1 cellular context compared by ENCODE assay signal in genomic region chrX:128807367-128807766, GRCh38.
TF ChIP-seq lines count a peak whose summit lies in the region.

No MANE protein-coding gene starts in this region.

TF ChIP-seq in GM23338, 12 proteins besides CTCF, POLR2A, EP300 and RAD21:
- no peak for TF ChIP-seq POLR2AphosphoS5 (IDR thresholded peaks at IDR 0.05; ENCODE audit: low read depth)
- TF ChIP-seq, protein P1, sequence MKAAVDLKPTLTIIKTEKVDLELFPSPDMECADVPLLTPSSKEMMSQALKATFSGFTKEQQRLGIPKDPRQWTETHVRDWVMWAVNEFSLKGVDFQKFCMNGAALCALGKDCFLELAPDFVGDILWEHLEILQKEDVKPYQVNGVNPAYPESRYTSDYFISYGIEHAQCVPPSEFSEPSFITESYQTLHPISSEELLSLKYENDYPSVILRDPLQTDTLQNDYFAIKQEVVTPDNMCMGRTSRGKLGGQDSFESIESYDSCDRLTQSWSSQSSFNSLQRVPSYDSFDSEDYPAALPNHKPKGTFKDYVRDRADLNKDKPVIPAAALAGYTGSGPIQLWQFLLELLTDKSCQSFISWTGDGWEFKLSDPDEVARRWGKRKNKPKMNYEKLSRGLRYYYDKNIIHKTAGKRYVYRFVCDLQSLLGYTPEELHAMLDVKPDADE (IDR thresholded peaks at IDR 0.05) = no peak
- TF ChIP-seq STAT1 (IDR thresholded peaks at IDR 0.05; ENCODE audit: unreplicated experiment) = no peak
- TF ChIP-seq ZNF114 (CRISPR knock-in tag; IDR thresholded peaks at IDR 0.05) = no peak
- TF ChIP-seq NANOG (IDR thresholded peaks at IDR 0.05; ENCODE audit: borderline replicate concordance) = no peak
- no peak for TF ChIP-seq EZH2 (IDR thresholded peaks at IDR 0.05; ENCODE audit: low read depth, unreplicated experiment)
- no peak for TF ChIP-seq EZH2phosphoT487 (IDR thresholded peaks at IDR 0.05; ENCODE audit: unreplicated experiment)
- TF ChIP-seq, protein P2, sequence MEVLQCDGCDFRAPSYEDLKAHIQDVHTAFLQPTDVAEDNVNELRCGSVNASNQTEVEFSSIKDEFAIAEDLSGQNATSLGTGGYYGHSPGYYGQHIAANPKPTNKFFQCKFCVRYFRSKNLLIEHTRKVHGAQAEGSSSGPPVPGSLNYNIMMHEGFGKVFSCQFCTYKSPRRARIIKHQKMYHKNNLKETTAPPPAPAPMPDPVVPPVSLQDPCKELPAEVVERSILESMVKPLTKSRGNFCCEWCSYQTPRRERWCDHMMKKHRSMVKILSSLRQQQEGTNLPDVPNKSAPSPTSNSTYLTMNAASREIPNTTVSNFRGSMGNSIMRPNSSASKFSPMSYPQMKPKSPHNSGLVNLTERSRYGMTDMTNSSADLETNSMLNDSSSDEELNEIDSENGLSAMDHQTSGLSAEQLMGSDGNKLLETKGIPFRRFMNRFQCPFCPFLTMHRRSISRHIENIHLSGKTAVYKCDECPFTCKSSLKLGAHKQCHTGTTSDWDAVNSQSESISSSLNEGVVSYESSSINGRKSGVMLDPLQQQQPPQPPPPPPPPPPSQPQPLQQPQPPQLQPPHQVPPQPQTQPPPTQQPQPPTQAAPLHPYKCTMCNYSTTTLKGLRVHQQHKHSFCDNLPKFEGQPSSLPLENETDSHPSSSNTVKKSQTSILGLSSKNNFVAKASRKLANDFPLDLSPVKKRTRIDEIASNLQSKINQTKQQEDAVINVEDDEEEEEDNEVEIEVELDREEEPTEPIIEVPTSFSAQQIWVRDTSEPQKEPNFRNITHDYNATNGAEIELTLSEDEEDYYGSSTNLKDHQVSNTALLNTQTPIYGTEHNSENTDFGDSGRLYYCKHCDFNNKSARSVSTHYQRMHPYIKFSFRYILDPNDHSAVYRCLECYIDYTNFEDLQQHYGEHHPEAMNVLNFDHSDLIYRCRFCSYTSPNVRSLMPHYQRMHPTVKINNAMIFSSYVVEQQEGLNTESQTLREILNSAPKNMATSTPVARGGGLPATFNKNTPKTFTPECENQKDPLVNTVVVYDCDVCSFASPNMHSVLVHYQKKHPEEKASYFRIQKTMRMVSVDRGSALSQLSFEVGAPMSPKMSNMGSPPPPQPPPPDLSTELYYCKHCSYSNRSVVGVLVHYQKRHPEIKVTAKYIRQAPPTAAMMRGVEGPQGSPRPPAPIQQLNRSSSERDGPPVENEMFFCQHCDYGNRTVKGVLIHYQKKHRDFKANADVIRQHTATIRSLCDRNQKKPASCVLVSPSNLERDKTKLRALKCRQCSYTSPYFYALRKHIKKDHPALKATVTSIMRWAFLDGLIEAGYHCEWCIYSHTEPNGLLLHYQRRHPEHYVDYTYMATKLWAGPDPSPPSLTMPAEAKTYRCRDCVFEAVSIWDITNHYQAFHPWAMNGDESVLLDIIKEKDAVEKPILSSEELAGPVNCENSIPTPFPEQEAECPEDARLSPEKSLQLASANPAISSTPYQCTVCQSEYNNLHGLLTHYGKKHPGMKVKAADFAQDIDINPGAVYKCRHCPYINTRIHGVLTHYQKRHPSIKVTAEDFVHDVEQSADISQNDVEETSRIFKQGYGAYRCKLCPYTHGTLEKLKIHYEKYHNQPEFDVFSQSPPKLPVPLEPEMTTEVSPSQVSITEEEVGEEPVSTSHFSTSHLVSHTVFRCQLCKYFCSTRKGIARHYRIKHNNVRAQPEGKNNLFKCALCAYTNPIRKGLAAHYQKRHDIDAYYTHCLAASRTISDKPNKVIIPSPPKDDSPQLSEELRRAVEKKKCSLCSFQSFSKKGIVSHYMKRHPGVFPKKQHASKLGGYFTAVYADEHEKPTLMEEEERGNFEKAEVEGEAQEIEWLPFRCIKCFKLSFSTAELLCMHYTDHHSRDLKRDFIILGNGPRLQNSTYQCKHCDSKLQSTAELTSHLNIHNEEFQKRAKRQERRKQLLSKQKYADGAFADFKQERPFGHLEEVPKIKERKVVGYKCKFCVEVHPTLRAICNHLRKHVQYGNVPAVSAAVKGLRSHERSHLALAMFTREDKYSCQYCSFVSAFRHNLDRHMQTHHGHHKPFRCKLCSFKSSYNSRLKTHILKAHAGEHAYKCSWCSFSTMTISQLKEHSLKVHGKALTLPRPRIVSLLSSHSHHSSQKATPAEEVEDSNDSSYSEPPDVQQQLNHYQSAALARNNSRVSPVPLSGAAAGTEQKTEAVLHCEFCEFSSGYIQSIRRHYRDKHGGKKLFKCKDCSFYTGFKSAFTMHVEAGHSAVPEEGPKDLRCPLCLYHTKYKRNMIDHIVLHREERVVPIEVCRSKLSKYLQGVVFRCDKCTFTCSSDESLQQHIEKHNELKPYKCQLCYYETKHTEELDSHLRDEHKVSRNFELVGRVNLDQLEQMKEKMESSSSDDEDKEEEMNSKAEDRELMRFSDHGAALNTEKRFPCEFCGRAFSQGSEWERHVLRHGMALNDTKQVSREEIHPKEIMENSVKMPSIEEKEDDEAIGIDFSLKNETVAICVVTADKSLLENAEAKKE (CRISPR knock-in tag; IDR thresholded peaks at IDR 0.05) = no peak
- TF ChIP-seq ZNF331 (CRISPR knock-in tag; IDR thresholded peaks at IDR 0.05; ENCODE audit: low read depth) = no peak
- no peak for TF ChIP-seq JUNB (IDR thresholded peaks at IDR 0.05; ENCODE audit: unreplicated experiment)
- TF ChIP-seq REST (IDR thresholded peaks at IDR 0.05; ENCODE audit: unreplicated experiment) = no peak
- TF ChIP-seq CREB1 (CRISPR knock-in tag; IDR thresholded peaks at IDR 0.05; ENCODE audit: low read depth) = no peak
